11 cellular contexts compared by ENCODE assay signal in genomic region chr11:119472856-119473222, GRCh38.
"Had no signal": no experiment of that assay in that cellular context is flagged by ENCODE, and none has a peak within 500 bp of the region (broad histone marks: within the 10 kb centered on the region; RNA-seq: fewer than 3 reads in every experiment).

No MANE protein-coding gene starts in this region.

- H3K4me3 ChIP-seq: ascending aorta, thyroid gland had no signal

- DNase-seq: activated CD4-positive, alpha-beta T cell treated with anti-CD3 and anti-CD28 coated beads, Interleukin-2, amount 10 ng/mL, durations not matched to agents 7 days and 5 days; activated CD4-positive, CD25-positive, alpha-beta regulatory T cell; activated naive CD4-positive, alpha-beta T cell treated with anti-CD3 and anti-CD28 coated beads for 36 hours; activated naive CD8-positive, alpha-beta T cell treated with anti-CD3 and anti-CD28 coated beads, Interleukin-2, amount 50 U/mL, for 24 hours; hippocampal formation; kidney; left ventricle myocardium superior; mesenchymal stem cell; stimulated activated CD4-positive, alpha-beta T cell treated with anti-CD3 and anti-CD28 coated beads, Interleukin-12 subunit alpha, Interleukin-12 subunit beta, amount 100 ng/mL, for 4 hours; thyroid gland had no signal

- H3K4me1 ChIP-seq: ascending aorta, thyroid gland had no signal

- H3K9me3 ChIP-seq: thyroid gland had no signal

- H3K27me3 ChIP-seq: ascending aorta, thyroid gland had no signal

- H3K27ac ChIP-seq: ascending aorta, thyroid gland had no signal

- H3K36me3 ChIP-seq: ascending aorta, thyroid gland had no signal
